ENCODE assay signal across 8 cellular contexts in the genomic region with DNA sequence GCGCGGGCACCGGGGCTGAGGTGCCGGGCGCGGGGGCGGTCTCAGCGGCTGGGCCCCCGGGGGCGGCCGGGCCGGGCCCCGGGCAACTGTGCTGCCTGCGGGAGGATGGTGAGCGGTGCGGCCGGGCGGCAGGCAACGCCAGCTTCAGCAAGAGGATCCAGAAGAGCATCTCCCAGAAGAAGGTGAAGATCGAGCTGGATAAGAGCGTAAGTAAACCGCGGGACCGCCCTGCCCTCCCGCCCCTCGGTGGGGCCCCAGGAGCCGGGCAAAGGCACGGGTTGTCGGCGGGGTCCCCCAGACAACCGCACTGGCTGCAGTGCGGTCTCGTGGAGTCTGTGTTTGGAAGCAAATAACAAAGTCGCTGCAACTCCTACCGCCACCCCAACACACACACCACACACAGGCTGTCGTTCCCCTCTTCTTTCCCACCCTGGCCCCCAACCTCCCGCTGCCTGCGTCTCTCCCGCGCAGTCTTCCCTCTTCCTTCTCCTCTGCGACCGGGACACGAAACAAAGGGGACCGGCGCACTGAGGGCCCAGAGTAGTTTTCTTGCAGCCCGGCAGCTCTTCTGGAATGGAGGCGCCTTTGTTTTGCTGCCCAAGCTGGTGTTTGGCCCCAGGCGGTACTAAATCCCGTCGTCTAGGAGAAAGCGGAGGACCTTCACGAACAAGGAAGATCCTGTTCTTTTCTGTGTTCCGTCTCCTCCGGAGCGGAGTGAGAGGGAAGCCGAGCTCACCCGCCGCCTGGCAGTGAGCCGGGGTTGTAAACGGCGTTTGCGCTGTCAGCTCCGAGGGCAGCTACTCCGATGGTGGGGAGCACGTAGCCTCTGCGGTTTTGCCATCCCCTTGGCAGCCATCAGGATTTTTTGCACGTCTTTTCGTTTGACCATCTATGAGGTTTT. TPM values are rescaled to one million over a fixed set of nuclear protein-coding genes. Genes with fewer than 3 reads are reported as not detected.
DNase-seq lines count a peak whose midpoint lies in the region; ATAC-seq, FAIRE-seq and TF ChIP-seq lines count a peak whose summit lies in the region.

No MANE protein-coding gene starts in this region.

- H3K27ac ChIP-seq in neutrophil (peak overlapping the region; percentile 85), transverse colon (peak overlapping the region; percentile 98 to 99 (median 98))

- WGBS in transverse colon (ENCODE audit: low coverage in 1 of 2), 2 donors, result 0 to 1% methylated on average over 5 to 62 of the region's 68 CpGs

- peak overlapping the region; percentile 98 for H3K4me3 Mint-ChIP-seq in activated naive CD4-positive, alpha-beta T cell treated with anti-CD3 and anti-CD28 coated beads, Interleukin-2, amount 10 ng/mL, durations not matched to agents 7 days and 5 days

- H3K9me3 ChIP-seq in neutrophil, result no peaks in the 10 kb centered on the region
- no peaks in the 10 kb centered on the region for H3K9me3 ChIP-seq in transverse colon

- no peaks in the 10 kb centered on the region for H3K9me3 Mint-ChIP-seq in activated naive CD4-positive, alpha-beta T cell treated with anti-CD3 and anti-CD28 coated beads, Interleukin-2, amount 10 ng/mL, durations not matched to agents 7 days and 5 days

- H3K36me3 Mint-ChIP-seq in activated naive CD4-positive, alpha-beta T cell treated with anti-CD3 and anti-CD28 coated beads, Interleukin-2, amount 10 ng/mL, durations not matched to agents 7 days and 5 days, result peaks cover 27% of the 10 kb centered on the region

- FAIRE-seq in HTR-8/SVneo (lab: Jason Lieb, UNC), result peak; percentile 36

- H3K27me3 ChIP-seq in neutrophil, result peaks cover 13% of the 10 kb centered on the region
- no peaks in the 10 kb centered on the region for H3K27me3 ChIP-seq in transverse colon

- H3K4me1 ChIP-seq in neutrophil (ENCODE audit: control insufficient read depth in 1 of 2, insufficient read depth in 1 of 2, low read depth in 1 of 2, low read length in 1 of 2) (peaks cover 17 to 23% of the 10 kb centered on the region in 2 experiments), transverse colon (peaks cover 0 to 44% (median 6%) of the 10 kb centered on the region in 4 donors)

- in situ Hi-C loops in transverse colon (cut with MboI; ENCODE audit: low pct_ligation_motif_present in 1 of 4, low pct_unique_long_range_greater_than_20kb in 1 of 4, low sequenced_read_pairs in 3 of 4), result no loop called here

- TF ChIP-seq EP300 in transverse colon (IDR thresholded peaks at IDR 0.05; ENCODE audit: low read depth), result no peak

- CTCF ChIA-PET in activated naive CD4-positive, alpha-beta T cell treated with anti-CD3 and anti-CD28 coated beads, Interleukin-2, amount 10 ng/mL, durations not matched to agents 7 days and 5 days (lab: Charles Lee), result interaction anchor here (1.0 to 6.9 kb wide), 6 partner anchors 33 to 70 kb away, joined by 3 to 44 read pairs (median 6); partner anchors contain the start of gene HMGB2

- DNase-seq in DMS79 treated with DMSO at 0.1 percent for 48 hours (lab: John Stamatoyannopoulos, UW), result peak; percentile 58
- peak; percentile 45 for DNase-seq in HTR-8/SVneo (ENCODE audit: insufficient read length, low spot score)
- DNase-seq in SIG-M5 treated with dmso at 0.1 percent for 504 hours (lab: John Stamatoyannopoulos, UW; ENCODE audit: unreplicated experiment), result peak; percentile 53
- DNase-seq in activated naive CD4-positive, alpha-beta T cell treated with anti-CD3 and anti-CD28 coated beads, Interleukin-2, amount 10 ng/mL, durations not matched to agents 7 days and 5 days, result peak; percentile 59
- DNase-seq in germinal center (ENCODE audit: low spot score), result peak; percentile 52
- DNase-seq in transverse colon, result peak; percentile 75

- intact Hi-C loops in transverse colon (cut with DNase I; ENCODE audit: low total_unique reads), result loop anchor here (5.0 kb wide), 1 partner anchor 39 kb away; the partner anchor contains the start of gene HMGB2

- peak overlapping the region; percentile 91 for H3K27ac Mint-ChIP-seq in activated naive CD4-positive, alpha-beta T cell treated with anti-CD3 and anti-CD28 coated beads, Interleukin-2, amount 10 ng/mL, durations not matched to agents 7 days and 5 days

- H3K4me3 ChIP-seq in neutrophil (ENCODE audit: low read depth in 1 of 2, low read length in 1 of 2) (peak overlapping the region; percentile 77 to 97), transverse colon (peak overlapping the region; percentile 66 to 99 (median 81))

- peaks cover 42% of the 10 kb centered on the region for H3K4me1 Mint-ChIP-seq in activated naive CD4-positive, alpha-beta T cell treated with anti-CD3 and anti-CD28 coated beads, Interleukin-2, amount 10 ng/mL, durations not matched to agents 7 days and 5 days

- H3K27me3 Mint-ChIP-seq in activated naive CD4-positive, alpha-beta T cell treated with anti-CD3 and anti-CD28 coated beads, Interleukin-2, amount 10 ng/mL, durations not matched to agents 7 days and 5 days, result peaks cover 16% of the 10 kb centered on the region

- peak; percentile 14 for ATAC-seq in GM21447 (IDR thresholded peaks at IDR 0.05; ENCODE audit: unreplicated experiment)

- no peaks in the 10 kb centered on the region for H3K36me3 ChIP-seq in neutrophil
- peaks cover 0 to 6% (median 0%) of the 10 kb centered on the region in 4 donors for H3K36me3 ChIP-seq in transverse colon

- TF ChIP-seq CTCF in neutrophil (IDR thresholded peaks at IDR 0.05) (no peak), transverse colon (IDR thresholded peaks at IDR 0.05) (no peak)

- peak; percentile 55 for TF ChIP-seq POLR2A in transverse colon (IDR thresholded peaks at IDR 0.05)

RNA-seq across cellular contexts. Expression of gene SAP30, which starts 0.8 kb away (rescaled TPM):
- total RNA-seq in transverse colon, result 10 to 100 TPM in 3 of 4 donors, 1 to 10 TPM in 1; 3.8 to 15.3 (median 14.7) TPM

RNA-seq across cellular contexts. Expression of gene SCRG1, which starts 27.4 kb away (rescaled TPM):
- total RNA-seq in transverse colon, result 1 to 10 TPM in 2 of 4 donors, under 1 TPM in 2; 0.32 to 1.4 (median 1.0) TPM

RNA-seq across cellular contexts. Expression of gene HMGB2, which starts 37.4 kb away (rescaled TPM):
- total RNA-seq in transverse colon, result 10 to 100 TPM in 3 of 4 donors, 1 to 10 TPM in 1; 9.4 to 34.9 (median 29.1) TPM

Comparison
In these comparisons a context has a peak if more than half of its experiments do, and no peak if none do; other contexts are left out.
1. Peak in every context shown above with its lines: DNase-seq, ATAC-seq, H3K4me3 ChIP-seq and H3K27ac ChIP-seq.